Comparison of ENCODE assay signal across 19 cellular contexts in the genomic region with DNA sequence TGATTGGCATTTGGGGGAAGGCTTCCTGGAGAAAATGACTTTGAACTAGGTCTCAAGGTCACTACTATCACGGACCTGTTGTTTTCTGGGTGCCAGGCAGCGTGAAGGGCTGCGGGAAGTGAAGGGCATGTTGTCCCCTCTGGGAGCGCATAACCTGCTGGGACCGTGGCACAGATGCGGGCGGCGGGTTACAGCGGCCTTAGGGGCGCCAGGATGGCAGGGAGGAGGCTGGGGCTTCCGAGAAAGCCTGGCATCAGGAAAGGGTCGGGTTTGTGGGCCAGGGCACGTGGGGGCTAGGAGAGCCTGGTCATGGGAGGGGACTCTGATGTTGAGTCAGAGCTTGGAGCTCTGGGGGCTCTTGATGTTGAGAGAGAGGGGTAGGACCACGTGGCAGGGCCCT. TPM values are rescaled to one million over a fixed set of nuclear protein-coding genes. Genes with fewer than 3 reads are reported as not detected.
"Had no signal": no experiment of that assay in that cellular context is flagged by ENCODE, and none has a peak within 500 bp of the region (broad histone marks: within the 10 kb centered on the region; RNA-seq: fewer than 3 reads in every experiment).

No MANE protein-coding gene starts in this region.

- H3K4me3 Mint-ChIP-seq: activated CD4-positive, alpha-beta memory T cell treated with anti-CD3 and anti-CD28 coated beads for 36 hours; brain; memory B cell; nephron; stimulated activated naive CD8-positive, alpha-beta T cell treated with anti-CD3 and anti-CD28 coated beads, Interleukin-15, Interleukin-2, amounts not matched to agents 100 ng/mL and 50 ng/mL, for 24 hours had no signal

- H3K9me3 Mint-ChIP-seq: activated CD4-positive, alpha-beta memory T cell treated with anti-CD3 and anti-CD28 coated beads for 36 hours; brain; memory B cell; nephron; stimulated activated naive CD8-positive, alpha-beta T cell treated with anti-CD3 and anti-CD28 coated beads, Interleukin-15, Interleukin-2, amounts not matched to agents 100 ng/mL and 50 ng/mL, for 24 hours had no signal

- H3K27ac Mint-ChIP-seq: activated CD4-positive, alpha-beta memory T cell treated with anti-CD3 and anti-CD28 coated beads for 36 hours; memory B cell; nephron; stimulated activated naive CD8-positive, alpha-beta T cell treated with anti-CD3 and anti-CD28 coated beads, Interleukin-15, Interleukin-2, amounts not matched to agents 100 ng/mL and 50 ng/mL, for 24 hours had no signal

- DNase-seq: activated CD4-positive, alpha-beta memory T cell treated with anti-CD3 and anti-CD28 coated beads for 36 hours; activated CD4-positive, alpha-beta T cell treated with anti-CD3 and anti-CD28 coated beads for 48 hours; activated T-cell treated with anti-CD3 and anti-CD28 coated beads, Interleukin-2, amount 50 U/mL, for 1 hour; anterior cingulate cortex; dermis blood vessel endothelial cell; effector CD8-positive, alpha-beta T cell; erythroblast; foreskin fibroblast; left colon; SK-N-SH; small intestine; stimulated activated CD4-positive, alpha-beta T cell treated with anti-CD3 and anti-CD28 coated beads, Interleukin-2, amount 100 ng/mL, for 48 hours; substantia nigra; thyroid gland had no signal

- H3K27me3 Mint-ChIP-seq: activated CD4-positive, alpha-beta memory T cell treated with anti-CD3 and anti-CD28 coated beads for 36 hours; memory B cell; stimulated activated naive CD8-positive, alpha-beta T cell treated with anti-CD3 and anti-CD28 coated beads, Interleukin-15, Interleukin-2, amounts not matched to agents 100 ng/mL and 50 ng/mL, for 24 hours had no signal

- ATAC-seq: left colon, sciatic nerve had no signal

RNA-seq across cellular contexts. Expression of a gene that starts 17.2 kb away (rescaled TPM):
- total RNA-seq: dermis blood vessel endothelial cell had no signal
